9 cellular contexts compared by ENCODE assay signal in the genomic region with DNA sequence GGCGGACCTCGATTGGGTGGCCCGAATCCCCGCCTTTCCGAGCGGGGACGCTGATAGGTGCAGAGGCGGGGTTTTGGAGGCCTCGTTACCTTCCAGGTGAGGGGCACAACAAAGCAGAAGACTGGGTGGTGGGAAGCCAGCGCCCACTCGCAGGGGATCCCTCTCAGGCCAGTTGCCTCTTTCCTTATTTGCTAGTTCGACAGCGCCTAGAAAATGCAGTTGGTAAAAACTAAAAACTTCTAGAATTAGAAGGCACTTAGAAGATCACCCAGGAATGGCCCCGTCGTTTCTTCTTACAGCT. TPM values are rescaled to one million over a fixed set of nuclear protein-coding genes. Genes with fewer than 3 reads are reported as not detected.
A peak's percentile ranks its signal among the peaks of the same experiment; 100 is the strongest.
DNase-seq lines count a peak whose midpoint lies in the region; ATAC-seq, FAIRE-seq and TF ChIP-seq lines count a peak whose summit lies in the region.
"Had no signal": no experiment of that assay in that cellular context is flagged by ENCODE, and none has a peak within 500 bp of the region (broad histone marks: within the 10 kb centered on the region; RNA-seq: fewer than 3 reads in every experiment).

No MANE protein-coding gene starts in this region.

- peaks cover 63% of the 10 kb centered on the region for H3K79me2 ChIP-seq in K562 (ENCODE audit: control insufficient read depth, insufficient read depth, low read length)

- WGBS in K562 (ENCODE audit: insufficient coverage, low coverage, missing lambda C conversion rate) = 5% methylated on average over 15 of the region's 15 CpGs

- no peaks in the 10 kb centered on the region for H3K9me1 ChIP-seq in K562 (ENCODE audit: control insufficient read depth, insufficient read depth, low read length)

- TF ChIP-seq RAD21 in K562 (CRISPR knock-in tag; conservative IDR thresholded peaks at IDR 0.05 in 1 of 2, IDR thresholded peaks at IDR 0.05 in 1 of 2) = no peak

- H2AFZ ChIP-seq in K562 (ENCODE audit: low read depth, low read length) = no peak overlapping the region

- BruUV-seq in K562 (replicated peaks; lab: Mats Ljungman, UMichigan) = TSS peak; percentile 40

- peak overlapping the region; percentile 24 to 45; a peak in 3 of 4 replicates for H3K9ac ChIP-seq in K562 (ENCODE audit: insufficient read depth in 1 of 2, low read depth in 2 of 2, low read length in 2 of 2)

- no peak for TF ChIP-seq EP300 in K562 (IDR thresholded peaks at IDR 0.05; ENCODE audit: low read length)

- DNase-seq in activated naive CD4-positive, alpha-beta T cell treated with Interleukin-2 at 50 U/mL for 16 hours = no peak
- DNase-seq in K562 (ENCODE audit: extremely low read depth in 1 of 4, low spot score in 3 of 4) (no peak), memory B cell (ENCODE audit: low spot score in 2 of 2) (no peak), type B pancreatic cell (ENCODE audit: extremely low spot score, unreplicated experiment) (no peak), retina (no peak), foreskin keratinocyte (no peak)

- H3K27me3 ChIP-seq in K562 (ENCODE audit: control insufficient read depth in 2 of 2, insufficient read depth in 2 of 2, low read length in 2 of 2) = no peaks in the 10 kb centered on the region
- H3K27me3 ChIP-seq in foreskin keratinocyte = no peaks in the 10 kb centered on the region

- no peaks in the 10 kb centered on the region for H3K27me3 Mint-ChIP-seq in activated naive CD4-positive, alpha-beta T cell treated with anti-CD3 and anti-CD28 coated beads, Interleukin-2, amount 50 U/mL, for 24 hours
- H3K27me3 Mint-ChIP-seq in memory B cell (no peaks in the 10 kb centered on the region), type B pancreatic cell (no peaks in the 10 kb centered on the region)

- peak overlapping the region; percentile 98 for H3K4me3 Mint-ChIP-seq in activated naive CD4-positive, alpha-beta T cell treated with anti-CD3 and anti-CD28 coated beads, Interleukin-2, amount 50 U/mL, for 24 hours
- H3K4me3 Mint-ChIP-seq in memory B cell (peak overlapping the region; percentile 92), type B pancreatic cell (peak overlapping the region; percentile 98)

- H3K4me1 ChIP-seq in K562 (replicated peaks in 1 of 2; ENCODE audit: control insufficient read depth in 2 of 2, insufficient read depth in 2 of 2, low read length in 2 of 2) = peaks cover 10 to 14% of the 10 kb centered on the region in 2 experiments
- peaks cover 14% of the 10 kb centered on the region for H3K4me1 ChIP-seq in foreskin keratinocyte

- H3K9me3 Mint-ChIP-seq in activated naive CD4-positive, alpha-beta T cell treated with anti-CD3 and anti-CD28 coated beads, Interleukin-2, amount 50 U/mL, for 24 hours = no peaks in the 10 kb centered on the region
- H3K9me3 Mint-ChIP-seq in memory B cell (peaks cover 3% of the 10 kb centered on the region), type B pancreatic cell (no peaks in the 10 kb centered on the region)

- H3K36me3 ChIP-seq in K562 (ENCODE audit: control insufficient read depth, insufficient read depth, low read length) = peaks cover 47% of the 10 kb centered on the region

- ATAC-seq in K562 (no peak), memory B cell (ENCODE audit: low read depth) (no peak), GM21390 (IDR thresholded peaks at IDR 0.05; ENCODE audit: unreplicated experiment) (no peak), foreskin keratinocyte (no peak)

- CTCF ChIA-PET in K562 (lab: Yijun Ruan, JAX; ENCODE audit: low intra/inter-chr PET ratio) = no interaction called here

- no peak for FAIRE-seq in K562 (lab: Jason Lieb, UNC)

- no peaks in the 10 kb centered on the region for H3K9me3 ChIP-seq in K562 (replicated peaks; ENCODE audit: control insufficient read depth, insufficient read depth, low read depth, low read length)

- peak overlapping the region; percentile 100 for H3K4me2 ChIP-seq in K562 (ENCODE audit: insufficient read depth, low read length)

- H3K27ac ChIP-seq in K562 (ENCODE audit: extremely low read depth, low read depth, low read length) (peak overlapping the region; percentile 27; the same call in 1 of the 3 replicates), foreskin keratinocyte (no peak overlapping the region)

- no peak for TF ChIP-seq POLR2A in K562 (conservative IDR thresholded peaks at IDR 0.05)

- peak overlapping the region; percentile 99 for H3K27ac Mint-ChIP-seq in activated naive CD4-positive, alpha-beta T cell treated with anti-CD3 and anti-CD28 coated beads, Interleukin-2, amount 50 U/mL, for 24 hours
- H3K27ac Mint-ChIP-seq in memory B cell = peak overlapping the region; percentile 100
- H3K27ac Mint-ChIP-seq in type B pancreatic cell = peak overlapping the region; percentile 99

- in situ Hi-C loops in K562 (cut with MboI) = loop anchor here (5.0 kb wide), 1 partner anchor 82 kb away; a partner anchor contains a TSS

- H3K4me1 Mint-ChIP-seq in activated naive CD4-positive, alpha-beta T cell treated with anti-CD3 and anti-CD28 coated beads, Interleukin-2, amount 50 U/mL, for 24 hours = peaks cover 63% of the 10 kb centered on the region
- H3K4me1 Mint-ChIP-seq in memory B cell (peaks cover 14% of the 10 kb centered on the region), type B pancreatic cell (ENCODE audit: unreplicated experiment) (peaks cover 27% of the 10 kb centered on the region)

- H3K4me3 ChIP-seq in K562 = peak overlapping the region; percentile 95

- POLR2A ChIA-PET in K562 (lab: Yijun Ruan, JAX) = interaction anchor here (0.5 to 2.2 kb wide), 3 partner anchors 25 to 1222 kb away, joined by 3 to 13 read pairs (median 3); a partner anchor contains a TSS

- intact Hi-C loops in K562 (cut with micrococcal nuclease) = no loop called here

- peaks cover 9% of the 10 kb centered on the region for H4K20me1 ChIP-seq in K562 (replicated peaks; ENCODE audit: control insufficient read depth, insufficient read depth, low read length)

- peaks cover 7% of the 10 kb centered on the region for H3K36me3 Mint-ChIP-seq in activated naive CD4-positive, alpha-beta T cell treated with anti-CD3 and anti-CD28 coated beads, Interleukin-2, amount 50 U/mL, for 24 hours
- H3K36me3 Mint-ChIP-seq in memory B cell (peaks cover 17% of the 10 kb centered on the region), type B pancreatic cell (peaks cover 12% of the 10 kb centered on the region)

- TF ChIP-seq CTCF in K562 (IDR thresholded peaks at IDR 0.05 in 2 of 3, conservative IDR thresholded peaks at IDR 0.05 in 1 of 3; ENCODE audit: insufficient read depth in 2 of 3, low read depth in 1 of 3, low read length in 3 of 3) (no peak), type B pancreatic cell (conservative IDR thresholded peaks at IDR 0.05) (no peak), foreskin keratinocyte (conservative IDR thresholded peaks at IDR 0.05) (no peak)

RNA-seq across cellular contexts. Expression of a gene that starts 0.7 kb away (rescaled TPM):
- 98.7 and 143 TPM in 2 replicates for total RNA-seq in K562 (2011; cell fraction: chromatin; rRNA removed; ENCODE audit: low replicate concordance)
- total RNA-seq in K562 (2011; cell fraction: nucleolus; rRNA removed) = 42.4 and 42.8 TPM in 2 replicates
- total RNA-seq in K562 (2011; cell fraction: nucleoplasm; rRNA removed) = 98.0 and 135 TPM in 2 replicates
- total RNA-seq in K562 (2014; rRNA removed) (26.6 and 34.8 TPM in 2 replicates), K562 (2014; rRNA removed; fragmentation: Illumina TruSeq; extraction: Trizol) (37.7 and 42.2 TPM in 2 replicates), K562 (2015; rRNA removed; fragmentation: Illumina TruSeq; extraction: Trizol) (35.6 and 36.1 TPM in 2 replicates), K562 (2021) (52.8 and 57.3 TPM in 2 replicates), type B pancreatic cell (ENCODE audit: low replicate concordance) (49.0 and 64.0 TPM in 2 replicates), foreskin keratinocyte (28.6 and 30.4 TPM in 2 replicates)
- polyA plus RNA-seq in K562 (2011; rRNA removed) (20.6 and 39.3 TPM in 2 replicates), K562 (2014; fragmentation: Illumina TruSeq; extraction: Trizol) (36.1 and 39.1 TPM in 2 replicates), K562 (2014; fragmentation: Nextera tagmentation; extraction: Ambion mirVana) (10 to 100 TPM; 10.8 to 10.9 TPM), K562 (2014; rRNA removed) (18.3 and 20.5 TPM in 2 replicates), foreskin keratinocyte (10.3 and 13.2 TPM in 2 replicates)
- 14.3 and 28.7 TPM in 2 replicates for polyA plus RNA-seq in K562 (2011; cell fraction: cytosol; rRNA removed)
- 53.9 and 59.1 TPM in 2 replicates for polyA plus RNA-seq in K562 (2011; cell fraction: nucleus; rRNA removed)
- 24.3 and 34.3 TPM in 2 replicates for polyA plus RNA-seq in K562 (2012)
- 52.7 and 64.3 TPM in 2 replicates for polyA minus RNA-seq in K562 (2011; rRNA and poly(A)+ RNA removed)
- polyA minus RNA-seq in K562 (2011; cell fraction: cytosol; rRNA and poly(A)+ RNA removed) = 34.6 and 39.4 TPM in 2 replicates
- 31.5 and 52.3 TPM in 2 replicates for polyA minus RNA-seq in K562 (2011; cell fraction: nucleus; rRNA and poly(A)+ RNA removed)

RNA-seq across cellular contexts. Expression of a gene that starts 25.3 kb away (rescaled TPM):
- 36.1 and 63.6 TPM in 2 replicates for total RNA-seq in K562 (2011; cell fraction: chromatin; rRNA removed; ENCODE audit: low replicate concordance)
- 46.1 and 47.4 TPM in 2 replicates for total RNA-seq in K562 (2011; cell fraction: nucleolus; rRNA removed)
- total RNA-seq in K562 (2011; cell fraction: nucleoplasm; rRNA removed) = 43.6 and 73.7 TPM in 2 replicates
- total RNA-seq in K562 (2014; rRNA removed) (36.6 and 53.7 TPM in 2 replicates), K562 (2014; rRNA removed; fragmentation: Illumina TruSeq; extraction: Trizol) (17.2 and 17.4 TPM in 2 replicates), K562 (2015; rRNA removed; fragmentation: Illumina TruSeq; extraction: Trizol) (29.9 and 31.6 TPM in 2 replicates), K562 (2021) (57.1 and 60.6 TPM in 2 replicates), type B pancreatic cell (ENCODE audit: low replicate concordance) (8.4 and 13.0 TPM in 2 replicates), foreskin keratinocyte (6.9 and 7.2 TPM in 2 replicates)
- polyA plus RNA-seq in K562 (2011; rRNA removed) (40.4 and 70.5 TPM in 2 replicates), K562 (2014; fragmentation: Illumina TruSeq; extraction: Trizol) (78.9 and 79.7 TPM in 2 replicates), K562 (2014; fragmentation: Nextera tagmentation; extraction: Ambion mirVana) (1 to 10 TPM; 3.1 to 4.7 TPM), K562 (2014; rRNA removed) (62.9 and 65.9 TPM in 2 replicates), foreskin keratinocyte (6.9 and 8.3 TPM in 2 replicates)
- 42.0 and 64.7 TPM in 2 replicates for polyA plus RNA-seq in K562 (2011; cell fraction: cytosol; rRNA removed)
- polyA plus RNA-seq in K562 (2011; cell fraction: nucleus; rRNA removed) = 39.9 and 55.6 TPM in 2 replicates
- polyA plus RNA-seq in K562 (2012) = 40.1 and 94.9 TPM in 2 replicates
- 19.7 and 22.8 TPM in 2 replicates for polyA minus RNA-seq in K562 (2011; rRNA and poly(A)+ RNA removed)
- polyA minus RNA-seq in K562 (2011; cell fraction: cytosol; rRNA and poly(A)+ RNA removed) = 29.9 and 30.1 TPM in 2 replicates
- polyA minus RNA-seq in K562 (2011; cell fraction: nucleus; rRNA and poly(A)+ RNA removed) = 22.2 and 22.9 TPM in 2 replicates

RNA-seq across cellular contexts. Expression of a gene that starts 58.6 kb away (rescaled TPM):
- not detected in 2 replicates for total RNA-seq in K562 (2011; cell fraction: chromatin; rRNA removed; ENCODE audit: low replicate concordance)
- total RNA-seq in K562 (2011; cell fraction: nucleolus; rRNA removed) = not detected in 2 replicates
- total RNA-seq in K562 (2011; cell fraction: nucleoplasm; rRNA removed) = not detected in 2 replicates
- not detected in 2 replicates for total RNA-seq in K562 (2014; rRNA removed)
- not detected in 2 replicates for total RNA-seq in K562 (2014; rRNA removed; fragmentation: Illumina TruSeq; extraction: Trizol)
- total RNA-seq in K562 (2015; rRNA removed; fragmentation: Illumina TruSeq; extraction: Trizol) = not detected in 2 replicates
- not detected in 2 replicates for total RNA-seq in K562 (2021)
- not detected in 2 replicates for polyA plus RNA-seq in K562 (2011; rRNA removed)
- polyA plus RNA-seq in K562 (2011; cell fraction: cytosol; rRNA removed) = not detected in 2 replicates
- polyA plus RNA-seq in K562 (2011; cell fraction: nucleus; rRNA removed) = not detected in 2 replicates
- polyA plus RNA-seq in K562 (2012) = not detected in 2 replicates
- not detected in 2 replicates for polyA plus RNA-seq in K562 (2014; fragmentation: Illumina TruSeq; extraction: Trizol)
- polyA plus RNA-seq in K562 (2014; fragmentation: Nextera tagmentation; extraction: Ambion mirVana) = under 1 TPM in 1 of 2 experiments, not detected in 1; 0.17 TPM
- not detected in 2 replicates for polyA plus RNA-seq in K562 (2014; rRNA removed)
- not detected in 2 replicates for polyA minus RNA-seq in K562 (2011; rRNA and poly(A)+ RNA removed)
- polyA minus RNA-seq in K562 (2011; cell fraction: cytosol; rRNA and poly(A)+ RNA removed) = not detected in 2 replicates
- not detected in 2 replicates for polyA minus RNA-seq in K562 (2011; cell fraction: nucleus; rRNA and poly(A)+ RNA removed)
- not detected in 2 replicates for total RNA-seq in type B pancreatic cell (ENCODE audit: low replicate concordance)
- not detected in 2 replicates for total RNA-seq in foreskin keratinocyte
- not detected in 2 replicates for polyA plus RNA-seq in foreskin keratinocyte
- total RNA-seq: Daoy had no signal
